Comparison of ENCODE assay signal across 9 cellular contexts in the genomic region with DNA sequence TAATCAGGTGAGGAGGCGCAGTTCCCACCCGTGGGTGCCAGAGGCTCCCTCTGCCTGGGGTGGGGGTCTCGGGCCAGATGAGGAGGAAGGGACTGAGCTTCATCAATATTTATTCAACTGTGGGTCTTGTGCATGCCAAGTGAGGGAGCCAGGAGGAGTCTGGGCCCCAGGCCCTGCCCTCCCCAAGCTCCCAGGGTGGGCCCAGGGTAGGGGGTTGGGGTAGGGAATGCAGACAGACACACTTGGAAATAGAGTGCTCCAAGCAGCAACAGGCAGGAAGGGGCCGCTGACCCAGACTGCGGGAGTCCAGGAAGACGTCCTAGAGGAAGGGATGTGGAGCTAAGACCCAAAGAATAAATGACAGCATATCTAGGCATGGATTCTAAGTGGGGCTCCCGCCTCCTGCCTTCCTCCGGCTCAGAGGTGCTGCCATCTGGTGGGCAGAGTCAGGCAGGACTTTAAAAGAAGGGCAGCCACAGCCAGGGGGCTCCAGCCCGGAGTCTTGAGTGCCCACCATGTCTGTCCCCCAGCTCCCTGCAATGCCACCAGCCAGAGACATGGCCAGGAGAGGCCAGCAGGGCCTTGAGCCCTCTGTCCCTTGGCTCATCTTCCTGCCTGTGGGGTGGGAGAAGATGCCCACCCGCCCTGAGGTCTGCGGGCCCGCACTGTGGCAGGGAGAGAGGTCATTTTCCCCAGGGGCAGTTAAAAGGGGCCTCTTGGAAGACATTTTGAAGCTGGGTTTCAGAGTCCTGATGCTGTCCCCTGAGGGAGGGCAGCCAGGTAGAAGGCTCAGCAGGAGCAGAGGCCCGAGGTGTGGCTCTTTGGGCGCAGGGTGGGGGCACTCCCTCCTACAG.
DNase-seq lines count a peak whose midpoint lies in the region; ATAC-seq and TF ChIP-seq lines count a peak whose summit lies in the region.
"Had no signal": no experiment of that assay in that cellular context is flagged by ENCODE, and none has a peak within 500 bp of the region (broad histone marks: within the 10 kb centered on the region; RNA-seq: fewer than 3 reads in every experiment).

No MANE protein-coding gene starts in this region.

- ATAC-seq in activated CD4-positive, alpha-beta T cell treated with anti-CD3 and anti-CD28 coated beads for 36 hours = peak; percentile 60
- ATAC-seq in HG02981 (IDR thresholded peaks at IDR 0.05; ENCODE audit: unreplicated experiment) = no peak

- no peaks in the 10 kb centered on the region for H3K36me3 Mint-ChIP-seq in activated CD4-positive, alpha-beta T cell treated with anti-CD3 and anti-CD28 coated beads for 36 hours (ENCODE audit: low read depth)

- H3K27ac Mint-ChIP-seq in activated CD4-positive, alpha-beta T cell treated with anti-CD3 and anti-CD28 coated beads for 36 hours = no peak overlapping the region
- H3K27ac Mint-ChIP-seq: CD8-positive, alpha-beta memory T cell had no signal

- H3K9me3 Mint-ChIP-seq in activated CD4-positive, alpha-beta T cell treated with anti-CD3 and anti-CD28 coated beads for 36 hours (ENCODE audit: low read depth) = peaks cover 2% of the 10 kb centered on the region

- H3K27me3 Mint-ChIP-seq in activated CD4-positive, alpha-beta T cell treated with anti-CD3 and anti-CD28 coated beads for 36 hours = no peaks in the 10 kb centered on the region

- intact Hi-C loops in activated CD4-positive, alpha-beta T cell treated with anti-CD3 and anti-CD28 coated beads for 36 hours (cut with DNase I, micrococcal nuclease) = loop anchor here (1.0 to 2.0 kb wide), 4 partner anchors 275 to 404 kb away; no protein-coding TSS in a partner anchor

- no peaks in the 10 kb centered on the region for H3K4me1 Mint-ChIP-seq in activated CD4-positive, alpha-beta T cell treated with anti-CD3 and anti-CD28 coated beads for 36 hours
- H3K4me1 Mint-ChIP-seq: CD8-positive, alpha-beta memory T cell had no signal

- H3K4me3 Mint-ChIP-seq in activated CD4-positive, alpha-beta T cell treated with anti-CD3 and anti-CD28 coated beads for 36 hours = no peak overlapping the region

- CTCF ChIA-PET in activated CD4-positive, alpha-beta T cell treated with anti-CD3 and anti-CD28 coated beads for 36 hours (lab: Charles Lee) = interaction anchor here (0.6 to 3.7 kb wide), 12 partner anchors 8 to 625 kb away, joined by 3 to 19 read pairs (median 3); no protein-coding TSS in a partner anchor

- H3K4me3 ChIP-seq in coronary artery = no peak overlapping the region

- H3K27ac ChIP-seq in coronary artery = no peak overlapping the region

- TF ChIP-seq CTCF in coronary artery (IDR thresholded peaks at IDR 0.05) = peak; percentile 54

- peak; percentile 57 for DNase-seq in NCI-H1436 (lab: John Stamatoyannopoulos, UW)
- no peak for DNase-seq in NCI-H1436 treated with DMSO at 0.1 percent for 48 hours (lab: John Stamatoyannopoulos, UW)
- peak; percentile 79 for DNase-seq in NAMALWA (ENCODE audit: low spot score)
- peak; percentile 76 for DNase-seq in activated CD4-positive, alpha-beta T cell treated with anti-CD3 and anti-CD28 coated beads for 36 hours
- no peak for DNase-seq in coronary artery (ENCODE audit: low spot score)
- DNase-seq in medulla oblongata (ENCODE audit: extremely low spot score) = peak; percentile 58
- DNase-seq in stimulated activated CD8-positive, alpha-beta memory T cell treated with anti-CD3 and anti-CD28 coated beads, Interleukin-2, amount 100 ng/mL, for 48 hours (ENCODE audit: low read depth in 2 of 2) = peak; percentile 16 to 39

- POLR2A ChIA-PET in activated CD4-positive, alpha-beta T cell treated with anti-CD3 and anti-CD28 coated beads for 36 hours (lab: Charles Lee) = no interaction called here

Comparison
In these comparisons a context has a peak if more than half of its experiments do, and no peak if none do; other contexts are left out.
1. DNase-seq: peak in NCI-H1436 (single experiment), NAMALWA (single experiment), activated CD4-positive, alpha-beta T cell treated with anti-CD3 and anti-CD28 coated beads for 36 hours (single experiment), medulla oblongata (single experiment) and stimulated activated CD8-positive, alpha-beta memory T cell treated with anti-CD3 and anti-CD28 coated beads, Interleukin-2, amount 100 ng/mL, for 48 hours (2 of 2); none in NCI-H1436 treated with DMSO at 0.1 percent for 48 hours (single experiment) and coronary artery (single experiment).